In the genomic region with DNA sequence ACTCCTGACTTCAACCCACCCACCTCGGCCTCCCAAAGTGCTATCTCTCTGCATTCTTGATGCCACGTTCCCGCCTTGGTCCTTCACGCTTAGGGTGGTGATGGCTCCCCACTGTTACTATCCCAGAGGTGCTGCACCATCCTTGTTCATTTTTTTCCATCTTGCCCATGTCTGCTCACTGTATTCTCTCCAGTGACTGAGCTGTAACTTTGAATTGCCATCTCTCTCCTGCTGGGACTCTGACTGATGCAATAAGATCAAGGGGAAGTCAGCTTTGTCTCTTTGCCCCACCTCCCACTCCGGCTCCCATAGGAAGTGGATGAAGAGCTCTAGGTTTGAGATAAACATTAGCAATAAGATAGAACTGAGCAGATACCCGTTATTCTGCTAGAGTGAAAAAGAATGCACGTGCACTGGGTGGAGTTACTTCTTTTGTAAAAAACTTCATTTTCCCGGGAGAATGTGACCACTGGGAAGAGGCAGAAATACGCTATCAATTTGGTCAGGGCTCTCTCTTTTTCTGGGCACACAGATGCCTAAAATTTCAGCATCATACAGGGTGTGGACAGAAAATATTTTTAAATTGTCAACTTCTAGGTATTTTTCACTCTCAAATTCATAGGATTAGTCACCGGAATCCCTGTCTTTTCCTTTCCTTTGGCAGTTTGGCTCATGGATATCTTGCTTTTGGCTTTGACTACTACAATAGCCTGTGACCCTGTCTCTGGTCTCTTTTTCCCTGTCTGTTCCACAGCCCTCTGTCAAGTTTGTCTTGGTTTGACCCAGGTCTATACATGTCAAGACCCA, we compare ENCODE assay signal across 1 cellular context.
A peak's percentile ranks its signal among the peaks of the same experiment; 100 is the strongest.
TF ChIP-seq lines count a peak whose summit lies in the region.

No MANE protein-coding gene starts in this region.

TF ChIP-seq in K562, 482 proteins besides CTCF, POLR2A, EP300 and RAD21 (continued from another document):
- peak; percentile 54; the same call in 1 of the 2 replicates for TF ChIP-seq MGA (IDR thresholded peaks at IDR 0.05)
- TF ChIP-seq TBL1XR1 (IDR thresholded peaks at IDR 0.05; ENCODE audit: low read length in 2 of 2), result peak in 1 of 2 experiments; percentile 45; a peak in 1 of 4 replicates
- TF ChIP-seq PTTG1 (tag; IDR thresholded peaks at IDR 0.05; ENCODE audit: low read depth), result peak; percentile 36; the same call in 1 of the 2 replicates
- peak; percentile 77; the same call in 1 of the 2 replicates for TF ChIP-seq DMBX1 (CRISPR knock-in tag; IDR thresholded peaks at IDR 0.05; ENCODE audit: borderline replicate concordance)
- TF ChIP-seq NFIC (IDR thresholded peaks at IDR 0.05), result no peak
- TF ChIP-seq CCNT2 (IDR thresholded peaks at IDR 0.05; ENCODE audit: borderline replicate concordance, extremely low read depth, insufficient read length, low read depth, low read length), result no peak
- peak; percentile 42; the same call in 1 of the 2 replicates for TF ChIP-seq ZNF175 (CRISPR knock-in tag; IDR thresholded peaks at IDR 0.05; ENCODE audit: low read depth)
- no peak for TF ChIP-seq DDX20 (tag; IDR thresholded peaks at IDR 0.05; ENCODE audit: low read depth)
- TF ChIP-seq ARID1B (IDR thresholded peaks at IDR 0.05), result peak; percentile 46
- no peak for TF ChIP-seq NR3C1 (CRISPR knock-in tag; IDR thresholded peaks at IDR 0.05)
